In the genomic region with DNA sequence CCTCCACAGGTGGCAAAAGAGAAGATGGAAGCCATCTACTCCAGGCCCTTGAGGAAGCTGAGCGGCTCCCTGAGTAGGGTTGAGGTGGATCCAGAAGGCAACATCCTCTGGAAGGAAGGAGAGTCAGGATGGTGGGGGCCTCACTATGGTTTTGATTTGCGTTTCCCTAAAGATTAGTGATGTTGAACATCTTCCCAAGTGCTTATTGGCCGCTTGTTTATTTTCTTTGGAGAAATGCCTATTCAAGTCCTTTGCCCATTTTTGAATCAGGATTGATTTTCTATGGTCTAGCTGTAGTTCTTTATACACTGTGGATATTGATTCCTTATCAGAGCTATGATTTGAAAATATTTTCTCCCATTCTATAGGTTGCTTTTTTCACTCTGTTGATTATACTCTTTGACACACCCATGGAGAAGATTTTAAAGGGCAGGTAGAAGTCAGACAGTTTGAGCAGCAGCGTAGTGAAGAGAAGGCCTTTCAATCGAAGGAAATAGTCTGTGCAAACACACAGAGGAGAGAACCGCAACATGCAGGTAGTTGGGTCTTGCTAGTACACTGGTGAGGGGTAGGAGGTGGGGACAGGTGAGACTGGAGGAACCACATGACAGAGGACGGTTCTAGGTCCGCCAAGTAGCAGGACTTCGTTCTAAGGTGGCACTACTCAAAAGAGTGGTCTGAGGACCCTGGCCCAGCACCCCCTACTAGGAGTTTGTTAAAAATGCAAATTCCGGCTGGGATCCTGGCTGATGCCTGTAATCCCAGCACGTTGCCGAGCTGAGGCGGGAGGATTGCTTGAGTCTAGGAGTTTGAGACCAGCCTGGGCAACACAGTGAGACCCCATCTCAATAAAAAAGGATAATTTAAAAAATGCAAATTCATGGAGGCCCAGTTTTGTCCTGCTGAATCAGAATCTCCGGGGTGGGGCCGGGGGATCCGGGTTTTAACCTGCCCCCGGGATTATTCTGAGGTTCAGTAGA, we compare ENCODE assay signal across 8 cellular contexts. TPM values are rescaled to one million over a fixed set of nuclear protein-coding genes. Genes with fewer than 3 reads are reported as not detected.
DNase-seq lines count a peak whose midpoint lies in the region; ATAC-seq, FAIRE-seq and TF ChIP-seq lines count a peak whose summit lies in the region.

No MANE protein-coding gene starts in this region.

- peak overlapping the region; percentile 8 to 46 for H2BK12ac ChIP-seq in mesenchymal stem cell (ENCODE audit: low read length in 2 of 2)

- no peak overlapping the region for H3K23ac ChIP-seq in mesenchymal stem cell (ENCODE audit: low read length in 2 of 2)

- peaks cover 2% of the 10 kb centered on the region for H3K79me1 ChIP-seq in mesenchymal stem cell (replicated peaks; ENCODE audit: low read length, poor library complexity, severe bottlenecking)

- ATAC-seq in GM18502 (IDR thresholded peaks at IDR 0.05; ENCODE audit: poor library complexity, unreplicated experiment), result no peak
- no peak for ATAC-seq in GM21619 (IDR thresholded peaks at IDR 0.05; ENCODE audit: unreplicated experiment)

- H2BK15ac ChIP-seq in mesenchymal stem cell (ENCODE audit: low read depth, poor library complexity, severe bottlenecking), result peak overlapping the region; percentile 39

- H2AK5ac ChIP-seq in mesenchymal stem cell (ENCODE audit: low read length, severe bottlenecking), result peak overlapping the region; percentile 67

- H3K9ac ChIP-seq in HUES6 (ENCODE audit: low read length), result peak overlapping the region; percentile 94
- peak overlapping the region; percentile 93 for H3K9ac ChIP-seq in mesenchymal stem cell (ENCODE audit: low read length)

- H3K4me1 ChIP-seq in HUES6 (ENCODE audit: control insufficient read depth, insufficient read depth, low read length) (peaks cover 18% of the 10 kb centered on the region), mesenchymal stem cell (ENCODE audit: control insufficient read depth, insufficient read depth, low read depth, low read length) (peaks cover 16% of the 10 kb centered on the region)

- FAIRE-seq in HTR-8/SVneo (lab: Jason Lieb, UNC), result no peak

- 66% methylated on average over 17 of the region's 17 CpGs for WGBS in mesenchymal stem cell

- no peak overlapping the region for H2AFZ ChIP-seq in mesenchymal stem cell (ENCODE audit: low read depth, low read length)

- H3K18ac ChIP-seq in mesenchymal stem cell (ENCODE audit: low read depth in 1 of 2, low read length in 2 of 2), result peak overlapping the region; percentile 94 to 95

- H2BK5ac ChIP-seq in mesenchymal stem cell (ENCODE audit: low read depth, low read length, poor library complexity, severe bottlenecking), result peak overlapping the region; percentile 95

- H3K4ac ChIP-seq in mesenchymal stem cell (ENCODE audit: low read depth in 1 of 2, low read length in 2 of 2), result peak overlapping the region; percentile 9 to 55

- DNase-seq in brain microvascular endothelial cell (no peak), mesenchymal stem cell (no peak), HTR-8/SVneo (ENCODE audit: insufficient read length, low spot score) (no peak)
- no peak for DNase-seq in activated CD4-positive, alpha-beta T cell treated with anti-CD3 and anti-CD28 coated beads for 48 hours

- H2BK120ac ChIP-seq in mesenchymal stem cell (ENCODE audit: low read depth, low read length), result peak overlapping the region; percentile 95

- peak overlapping the region; percentile 23 for H4K91ac ChIP-seq in mesenchymal stem cell (ENCODE audit: low read length)

- no peak overlapping the region for H3K14ac ChIP-seq in mesenchymal stem cell (ENCODE audit: low read length in 2 of 2)

- in situ Hi-C loops in brain microvascular endothelial cell (cut with HindIII; ENCODE audit: low pct_ligation_motif_present, low sequenced_read_pairs), result no loop called here

- H3K4me3 ChIP-seq in HUES6 (ENCODE audit: low read depth, low read length) (peak overlapping the region; percentile 71), brain microvascular endothelial cell (ENCODE audit: low read depth, low read length) (peak overlapping the region; percentile 51), mesenchymal stem cell (ENCODE audit: insufficient read depth in 1 of 2, low read depth in 1 of 2, low read length in 2 of 2) (peak overlapping the region; percentile 73 to 78)

- H3K9me3 ChIP-seq in HUES6 (ENCODE audit: control insufficient read depth, insufficient read depth, low read depth, low read length) (no peaks in the 10 kb centered on the region; the same call in 1 of the 2 replicates), mesenchymal stem cell (ENCODE audit: control insufficient read depth, low read length) (no peaks in the 10 kb centered on the region)

- H3K36me3 ChIP-seq in HUES6 (ENCODE audit: control insufficient read depth, insufficient read depth, low read length), result no peaks in the 10 kb centered on the region
- no peaks in the 10 kb centered on the region for H3K36me3 ChIP-seq in brain microvascular endothelial cell (replicated peaks)
- peaks cover 0 to 4% of the 10 kb centered on the region in 2 experiments for H3K36me3 ChIP-seq in mesenchymal stem cell (ENCODE audit: control insufficient read depth in 1 of 2, insufficient read depth in 2 of 2, low read depth in 1 of 2, low read length in 2 of 2)

- no peak for TF ChIP-seq CTCF in 22Rv1 (IDR thresholded peaks at IDR 0.05)
- no peak for TF ChIP-seq CTCF in brain microvascular endothelial cell (IDR thresholded peaks at IDR 0.05; ENCODE audit: low read depth, low read length, missing control alignments)

- H3K27ac ChIP-seq in 22Rv1 (peak overlapping the region; percentile 76), HUES6 (ENCODE audit: low read depth, low read length) (peak overlapping the region; percentile 98), brain microvascular endothelial cell (peak overlapping the region; percentile 92), mesenchymal stem cell (ENCODE audit: low read length, poor library complexity, severe bottlenecking) (peak overlapping the region; percentile 57)

- peak overlapping the region; percentile 72 for H3K4me2 ChIP-seq in mesenchymal stem cell (ENCODE audit: low read length, poor library complexity, severe bottlenecking)

- H4K8ac ChIP-seq in mesenchymal stem cell (ENCODE audit: low read length), result no peak overlapping the region

- H3K27me3 ChIP-seq in HUES6 (ENCODE audit: control insufficient read depth, insufficient read depth, low read length) (no peaks in the 10 kb centered on the region), brain microvascular endothelial cell (replicated peaks) (no peaks in the 10 kb centered on the region), mesenchymal stem cell (ENCODE audit: control insufficient read depth in 1 of 2, insufficient read depth in 1 of 2, low read length in 2 of 2) (no peaks in the 10 kb centered on the region)

RNA-seq across cellular contexts. Expression of a gene that starts 58.9 kb away (rescaled TPM):
- polyA plus RNA-seq in mesenchymal stem cell (2013, experiment 1 of 2), result 72.2 TPM
- 74.8 TPM for polyA plus RNA-seq in mesenchymal stem cell (2013, experiment 2 of 2)
